Comparison of ENCODE assay signal across 8 cellular contexts in the genomic region with DNA sequence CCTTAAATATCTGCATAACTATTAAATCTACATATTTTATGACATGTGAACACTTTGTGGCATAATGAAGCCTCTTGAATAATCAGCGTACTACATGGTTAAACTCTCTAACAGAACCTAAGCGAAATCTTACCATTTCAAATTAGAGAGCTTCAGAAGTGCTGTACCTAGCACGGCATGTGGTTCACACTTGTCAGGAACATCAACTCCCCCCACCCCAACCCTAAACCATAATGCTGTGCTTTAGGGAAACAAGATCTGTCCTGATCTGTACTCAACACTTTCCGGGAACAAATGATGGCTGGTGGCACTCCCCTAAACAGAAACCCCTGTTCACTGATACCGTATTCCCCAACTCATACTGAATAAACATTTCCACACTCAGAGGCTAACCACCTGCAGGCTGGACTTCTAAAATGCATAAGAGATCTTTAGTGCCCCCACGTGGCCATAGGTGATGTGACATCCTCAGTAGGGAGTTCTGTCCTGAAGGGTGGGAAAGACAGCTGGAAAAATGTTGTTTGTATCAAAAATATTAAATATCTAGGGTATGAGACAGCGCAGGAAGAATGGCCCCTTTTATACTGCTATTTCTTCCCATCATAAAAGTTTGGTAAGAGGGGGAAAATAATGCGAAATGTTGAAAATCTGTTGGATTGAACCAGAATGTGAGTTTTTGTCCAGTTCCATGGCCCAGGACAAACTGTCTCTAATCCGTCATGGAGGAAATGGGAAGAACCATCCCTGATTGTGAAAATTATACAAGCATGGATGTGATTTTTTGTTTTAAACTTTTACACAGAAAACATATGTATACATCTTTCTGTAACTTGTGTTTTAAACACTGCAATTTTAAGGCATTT.
A peak's percentile ranks its signal among the peaks of the same experiment; 100 is the strongest.
DNase-seq lines count a peak whose midpoint lies in the region; ATAC-seq, FAIRE-seq and TF ChIP-seq lines count a peak whose summit lies in the region.

No MANE protein-coding gene starts in this region.

- intact Hi-C loops in mammary epithelial cell (cut with micrococcal nuclease) (loop anchor here (1.0 to 2.0 kb wide), 3 partner anchors 82 to 374 kb away; no protein-coding TSS in a partner anchor), kidney (cut with DNase I) (no loop called here)

- no peak overlapping the region for H2AFZ ChIP-seq in mammary epithelial cell (ENCODE audit: low read depth, low read length)

- CTCF ChIA-PET in mammary epithelial cell (lab: Charles Lee; ENCODE audit: low non-redundant PET): interaction anchor here (0.5 to 0.7 kb wide), 3 partner anchors 11 to 706 kb away, joined by 3 to 8 read pairs (median 4); no protein-coding TSS in a partner anchor

- H3K4me3 ChIP-seq in WERI-Rb-1 (ENCODE audit: low read depth, low read length) (no peak overlapping the region), mammary epithelial cell (replicated peaks in 1 of 3; ENCODE audit: insufficient read depth in 1 of 3, low read depth in 2 of 3, low read length in 3 of 3) (no peak overlapping the region), kidney (ENCODE audit: low read length in 2 of 2) (no peak overlapping the region)

- H3K36me3 ChIP-seq in WERI-Rb-1: no peaks in the 10 kb centered on the region
- H3K36me3 ChIP-seq in mammary epithelial cell (ENCODE audit: insufficient read depth, low read length): peaks cover 2% of the 10 kb centered on the region
- no peaks in the 10 kb centered on the region for H3K36me3 ChIP-seq in kidney (ENCODE audit: control insufficient read depth in 1 of 2, insufficient read depth in 2 of 2, low read length in 2 of 2)

- H3K9ac ChIP-seq in mammary epithelial cell (ENCODE audit: insufficient read depth, low read length): no peak overlapping the region
- no peak overlapping the region for H3K9ac ChIP-seq in kidney (ENCODE audit: low read length in 2 of 2)

- dilution Hi-C loops in mammary epithelial cell (cut with HindIII; ENCODE audit: low sequenced_read_pairs): no loop called here

- H3K27me3 ChIP-seq in WERI-Rb-1 (ENCODE audit: insufficient read depth, low read depth, severe bottlenecking): no peaks in the 10 kb centered on the region
- no peaks in the 10 kb centered on the region for H3K27me3 ChIP-seq in mammary epithelial cell (ENCODE audit: insufficient read depth, low read length)

- 32% methylated on average over 9 of the region's 9 CpGs for WGBS in mammary epithelial cell (ENCODE audit: low coverage, missing lambda C conversion rate)

- in situ Hi-C loops in ACHN (cut with HindIII; ENCODE audit: low pct_ligation_motif_present, low pct_unique_long_range_greater_than_20kb, low sequenced_read_pairs) (no loop called here), mammary epithelial cell (cut with MboI; ENCODE audit: low sequenced_read_pairs in 2 of 2) (loop anchor here in 1 of 2 donors (5.0 kb wide), 1 partner anchor 163 kb away; no protein-coding TSS in a partner anchor)

- TF ChIP-seq CTCF in WERI-Rb-1 (IDR thresholded peaks at IDR 0.05; ENCODE audit: low read depth, low read length) (peak; percentile 63), mammary epithelial cell (conservative IDR thresholded peaks at IDR 0.05 in 1 of 2, IDR thresholded peaks at IDR 0.05 in 1 of 2; ENCODE audit: extremely low read depth in 1 of 2, insufficient read depth in 1 of 2, low read depth in 1 of 2, low read length in 2 of 2) (peak; percentile 83 to 90), kidney (IDR thresholded peaks at IDR 0.05; ENCODE audit: borderline replicate concordance, extremely low read depth, insufficient read depth) (peak; percentile 80)

- peaks cover under 1% of the 10 kb centered on the region for H3K79me2 ChIP-seq in mammary epithelial cell (ENCODE audit: insufficient read depth, low read length)

- H3K4me1 ChIP-seq in mammary epithelial cell (ENCODE audit: insufficient read depth, low read length) (peaks cover 7% of the 10 kb centered on the region), kidney (ENCODE audit: control insufficient read depth in 1 of 2, insufficient read depth in 1 of 2, low read depth in 1 of 2, low read length in 2 of 2) (no peaks in the 10 kb centered on the region)

- no peak for ATAC-seq in GM18519 (IDR thresholded peaks at IDR 0.05; ENCODE audit: low FRiP score, unreplicated experiment)

- H4K20me1 ChIP-seq in mammary epithelial cell (ENCODE audit: insufficient read depth, low read length): no peaks in the 10 kb centered on the region

- no peak for FAIRE-seq in kidney (lab: Jason Lieb, UNC)

- DNase-seq in ACHN (peak; percentile 81), GM19238 (ENCODE audit: insufficient read length, low spot score) (peak; percentile 32), NCI-H2171 (lab: John Stamatoyannopoulos, UW) (peak; percentile 53), WERI-Rb-1 (peak; percentile 68), mammary epithelial cell (peak; percentile 57), kidney (no peak)
- DNase-seq in stimulated activated CD4-positive, alpha-beta T cell treated with anti-CD3 and anti-CD28 coated beads, Interleukin-1b, Interleukin-23, amount 100 ng/mL, for 48 hours: peak; percentile 39

- no peak overlapping the region for H3K4me2 ChIP-seq in mammary epithelial cell (ENCODE audit: insufficient read depth, low read depth, low read length)

- no peak overlapping the region for H3K27ac ChIP-seq in WERI-Rb-1
- H3K27ac ChIP-seq in mammary epithelial cell (ENCODE audit: insufficient read depth, low read depth, low read length): no peak overlapping the region
- no peak overlapping the region for H3K27ac ChIP-seq in kidney (ENCODE audit: low read depth in 2 of 2, low read length in 2 of 2)

- H3K9me3 ChIP-seq in WERI-Rb-1 (ENCODE audit: severe bottlenecking) (no peaks in the 10 kb centered on the region), mammary epithelial cell (replicated peaks; ENCODE audit: insufficient read depth, low read length) (no peaks in the 10 kb centered on the region), kidney (ENCODE audit: control insufficient read depth in 1 of 2, low read length in 2 of 2) (no peaks in the 10 kb centered on the region)

- BruUV-seq in mammary epithelial cell (replicated peaks; lab: Mats Ljungman, UMichigan): no TSS peak
